Comparison of ENCODE assay signal across 9 cellular contexts in the genomic region with DNA sequence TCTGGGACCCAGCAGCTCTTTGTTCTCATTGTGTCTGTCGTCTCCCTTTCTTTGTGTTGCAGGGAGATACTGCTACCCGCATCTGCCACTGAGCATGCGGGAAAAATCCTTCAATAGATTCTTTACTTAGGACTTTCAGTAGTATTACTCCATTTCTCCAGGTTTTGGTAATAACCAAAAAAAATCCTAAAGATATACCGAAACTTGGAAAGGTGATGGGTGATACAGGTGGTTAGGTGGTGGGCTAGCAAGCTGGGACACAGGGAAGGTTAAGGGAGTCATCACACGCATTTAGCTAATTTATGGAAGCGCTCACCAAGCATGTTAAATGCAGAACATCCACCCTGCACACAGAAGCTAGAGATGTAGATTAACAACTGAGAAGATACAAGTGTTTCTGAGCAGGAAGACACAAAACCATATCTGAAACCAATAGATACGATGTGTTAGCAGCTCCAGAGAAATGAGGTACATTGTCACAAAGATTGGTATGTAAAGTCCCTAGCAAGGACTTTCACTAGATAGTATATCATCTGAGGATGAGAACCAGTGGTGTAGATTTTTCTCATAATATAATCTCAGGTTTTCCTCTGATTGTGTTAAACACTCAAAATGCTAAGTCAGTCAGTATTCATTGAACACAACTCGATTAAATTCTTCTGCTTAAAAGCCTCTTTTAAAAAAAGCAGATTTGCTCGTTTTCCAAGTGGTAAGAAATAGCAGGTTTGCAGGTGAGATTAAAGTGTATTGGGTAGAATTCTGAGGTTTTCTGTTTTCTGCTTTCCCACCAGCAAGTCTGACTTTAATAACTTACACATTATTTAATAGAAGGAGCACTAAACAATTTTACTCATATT. TPM values are rescaled to one million over a fixed set of nuclear protein-coding genes. Genes with fewer than 3 reads are reported as not detected.
DNase-seq lines count a peak whose midpoint lies in the region; ATAC-seq and TF ChIP-seq lines count a peak whose summit lies in the region.
"Had no signal": no experiment of that assay in that cellular context is flagged by ENCODE, and none has a peak within 500 bp of the region (broad histone marks: within the 10 kb centered on the region; RNA-seq: fewer than 3 reads in every experiment).

No MANE protein-coding gene starts in this region.

- H3K36me3 Mint-ChIP-seq in natural killer cell treated with Interleukin-12 subunit alpha and Interleukin-12 subunit beta and Interleukin-15 and Interleukin-18, amount 100 ng/mL, for 72 hours, result peaks cover 6% of the 10 kb centered on the region

- H3K9me3 Mint-ChIP-seq in natural killer cell treated with Interleukin-12 subunit alpha and Interleukin-12 subunit beta and Interleukin-15 and Interleukin-18, amount 100 ng/mL, for 72 hours, result no peaks in the 10 kb centered on the region

- no peak for ATAC-seq in natural killer cell treated with Interleukin-12 subunit alpha and Interleukin-12 subunit beta and Interleukin-15 and Interleukin-18, amount 100 ng/mL, for 72 hours
- ATAC-seq in GM19324 (IDR thresholded peaks at IDR 0.05; ENCODE audit: low FRiP score, unreplicated experiment), result no peak
- no peak for ATAC-seq in heart right ventricle

- H3K9ac ChIP-seq in HUES64 (ENCODE audit: low read depth, low read length), result no peak overlapping the region

- H3K36me3 ChIP-seq in GM06990 (ENCODE audit: control insufficient read depth, insufficient read depth, low read length), result no peaks in the 10 kb centered on the region
- no peaks in the 10 kb centered on the region for H3K36me3 ChIP-seq in HUES64 (ENCODE audit: insufficient read depth, low read length)
- no peaks in the 10 kb centered on the region for H3K36me3 ChIP-seq in ascending aorta
- H3K36me3 ChIP-seq in heart right ventricle, result no peaks in the 10 kb centered on the region
- H3K36me3 ChIP-seq: neutrophil had no signal

- H3K4me1 ChIP-seq in HUES64 (ENCODE audit: insufficient read depth, low read length) (peaks cover 20% of the 10 kb centered on the region), ascending aorta (peaks cover 0 to 8% of the 10 kb centered on the region in 2 donors), heart right ventricle (peaks cover 0 to 26% (median 11%) of the 10 kb centered on the region in 9 donors)

- H3K27me3 Mint-ChIP-seq in natural killer cell treated with Interleukin-12 subunit alpha and Interleukin-12 subunit beta and Interleukin-15 and Interleukin-18, amount 100 ng/mL, for 72 hours, result peaks cover 4 to 7% of the 10 kb centered on the region in 2 donors

- H3K4me3 ChIP-seq in GM06990 (replicated peaks; ENCODE audit: low read depth, low read length) (no peak overlapping the region), HUES64 (ENCODE audit: low read length) (peak overlapping the region; percentile 63), ascending aorta (peak overlapping the region; percentile 90 to 99), heart right ventricle (peak overlapping the region in 4 of 10 donors; percentile 64 to 73 (median 68))

- 50% methylated on average over 9 of the region's 9 CpGs for WGBS in HUES64
- WGBS in heart right ventricle, 2 donors, result 26 to 37% methylated on average over 9 of the region's 9 CpGs

- no peaks in the 10 kb centered on the region for H3K9me3 ChIP-seq in HUES64 (ENCODE audit: insufficient read depth, low read depth, low read length)
- no peaks in the 10 kb centered on the region for H3K9me3 ChIP-seq in ascending aorta
- no peaks in the 10 kb centered on the region for H3K9me3 ChIP-seq in heart right ventricle
- H3K9me3 ChIP-seq: neutrophil had no signal

- H3K27me3 ChIP-seq in GM06990 (replicated peaks; ENCODE audit: control insufficient read depth, insufficient read depth, low read length) (no peaks in the 10 kb centered on the region), HUES64 (ENCODE audit: insufficient read depth, low read length) (peaks cover 18% of the 10 kb centered on the region), ascending aorta (no peaks in the 10 kb centered on the region), heart right ventricle (peaks cover 0 to 27% (median 11%) of the 10 kb centered on the region in 7 donors)

- peak; percentile 32 for DNase-seq in GM06990 (ENCODE audit: extremely low read depth, insufficient read length)
- no peak for DNase-seq in ascending aorta (ENCODE audit: low spot score in 2 of 2)
- DNase-seq in natural killer cell treated with Interleukin-12 subunit alpha and Interleukin-12 subunit beta and Interleukin-15 and Interleukin-18, amount 100 ng/mL, for 72 hours (ENCODE audit: low spot score), result no peak
- DNase-seq in NCI-H1436 (lab: John Stamatoyannopoulos, UW), result no peak
- no peak for DNase-seq in activated gamma-delta T cell (lab: John Stamatoyannopoulos, UW)
- DNase-seq in heart right ventricle, result no peak

- H3K4me1 Mint-ChIP-seq in natural killer cell treated with Interleukin-12 subunit alpha and Interleukin-12 subunit beta and Interleukin-15 and Interleukin-18, amount 100 ng/mL, for 72 hours (ENCODE audit: low read depth in 2 of 2), result peaks cover 13 to 31% of the 10 kb centered on the region in 2 donors

- no peak overlapping the region for H3K27ac ChIP-seq in HUES64 (ENCODE audit: low read depth, low read length)
- peak overlapping the region; percentile 73 to 74 for H3K27ac ChIP-seq in ascending aorta
- peak overlapping the region in 1 of 10 donors; percentile 10 for H3K27ac ChIP-seq in heart right ventricle
- H3K27ac ChIP-seq: neutrophil had no signal

- intact Hi-C loops in ascending aorta (cut with DNase I) (loop anchor here (5.0 to 10.0 kb wide), 3 partner anchors 309 to 959 kb away; a partner anchor contains a TSS), heart right ventricle (cut with DNase I) (no loop called here)

- H3K4me3 Mint-ChIP-seq in natural killer cell treated with Interleukin-12 subunit alpha and Interleukin-12 subunit beta and Interleukin-15 and Interleukin-18, amount 100 ng/mL, for 72 hours, result peak overlapping the region; percentile 83

- TF ChIP-seq CTCF in GM06990 (IDR thresholded peaks at IDR 0.05; ENCODE audit: insufficient read depth, low read length, poor library complexity, severe bottlenecking), result no peak
- TF ChIP-seq CTCF in ascending aorta (IDR thresholded peaks at IDR 0.05), result no peak
- no peak for TF ChIP-seq CTCF in heart right ventricle (IDR thresholded peaks at IDR 0.05)

- H3K27ac Mint-ChIP-seq in natural killer cell treated with Interleukin-12 subunit alpha and Interleukin-12 subunit beta and Interleukin-15 and Interleukin-18, amount 100 ng/mL, for 72 hours, result no peak overlapping the region

RNA-seq across cellular contexts. Expression of a gene that starts 1.3 kb away (rescaled TPM):
- 25.7 TPM for polyA plus RNA-seq in HUES64 (2013, experiment 1 of 2)
- 29.7 TPM for polyA plus RNA-seq in HUES64 (2013, experiment 2 of 2)
- 7.1 TPM for total RNA-seq in ascending aorta
- total RNA-seq in natural killer cell treated with Interleukin-12 subunit alpha and Interleukin-12 subunit beta and Interleukin-15 and Interleukin-18, amount 100 ng/mL, for 72 hours, result 10 to 100 TPM; 18.4 to 33.2 TPM
- 10 to 100 TPM in 4 of 10 donors, 1 to 10 TPM in 6; 4.1 to 13.6 (median 9.3) TPM for total RNA-seq in heart right ventricle
- 1 to 10 TPM; 1.4 to 3.7 TPM for polyA plus RNA-seq in heart right ventricle
